In the genomic region with DNA sequence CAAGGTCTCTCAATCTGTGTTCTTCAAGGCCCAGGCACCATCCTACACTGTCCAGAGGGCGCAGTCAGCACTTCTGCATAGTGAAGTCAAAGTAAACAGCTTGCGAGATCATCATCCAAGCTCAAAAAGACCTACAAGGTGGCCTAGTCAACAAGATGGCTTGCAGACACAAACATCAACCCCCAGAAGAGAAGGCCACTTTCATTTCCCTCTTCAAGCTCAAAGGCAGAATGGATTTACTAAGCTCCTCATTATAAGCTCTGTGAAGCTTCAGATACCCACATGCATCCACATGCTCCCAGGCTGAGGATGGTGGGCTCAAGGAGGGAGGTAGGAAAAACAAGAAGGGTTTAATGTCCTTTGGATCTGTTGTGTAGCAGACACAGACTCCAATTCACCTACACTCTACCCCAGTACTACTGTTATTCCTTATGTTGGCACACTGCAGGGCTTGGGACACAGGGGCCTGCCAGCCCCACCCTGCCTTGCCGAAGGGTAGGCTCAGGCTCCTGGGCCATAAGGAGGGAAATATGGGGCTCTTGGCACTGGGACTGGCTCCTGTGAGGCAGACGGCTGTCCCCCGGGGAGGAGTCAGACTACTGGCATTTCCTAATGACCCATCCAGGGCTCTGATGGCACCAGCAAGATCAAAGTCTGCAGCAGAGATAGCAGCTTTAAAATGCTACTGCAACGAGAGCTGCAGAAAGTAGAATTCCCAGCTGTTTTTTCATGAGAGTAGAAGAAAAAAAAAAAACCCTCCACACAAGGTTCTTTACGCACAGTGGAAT, we compare ENCODE assay signal across 10 cellular contexts. TPM values are rescaled to one million over a fixed set of nuclear protein-coding genes. Genes with fewer than 3 reads are reported as not detected.
DNase-seq lines count a peak whose midpoint lies in the region; ATAC-seq lines count a peak whose summit lies in the region.
"Had no signal": no experiment of that assay in that cellular context is flagged by ENCODE, and none has a peak within 500 bp of the region (broad histone marks: within the 10 kb centered on the region; RNA-seq: fewer than 3 reads in every experiment).

No MANE protein-coding gene starts in this region.

- no peak overlapping the region for H3K4me3 ChIP-seq in MG63

- POLR2A ChIA-PET in naive thymus-derived CD8-positive, alpha-beta T cell (lab: Charles Lee): interaction anchor here (2.0 kb wide), 1 partner anchor 271 kb away, joined by 5 read pairs; no protein-coding TSS in a partner anchor

- no peaks in the 10 kb centered on the region for H3K27me3 Mint-ChIP-seq in naive thymus-derived CD8-positive, alpha-beta T cell

- DNase-seq in DMS 273 (lab: John Stamatoyannopoulos, UW; ENCODE audit: unreplicated experiment): peak; percentile 68
- peak; percentile 30 for DNase-seq in MG63
- DNase-seq in cerebellum (ENCODE audit: low spot score): peak; percentile 23
- DNase-seq in naive thymus-derived CD8-positive, alpha-beta T cell: no peak
- no peak for DNase-seq in NOMO-1 treated with DMSO at 0.1 percent for 48 hours (lab: John Stamatoyannopoulos, UW; ENCODE audit: unreplicated experiment)
- DNase-seq in kidney glomerular epithelial cell (lab: John Stamatoyannopoulos, UW): no peak
- DNase-seq: central memory CD4-positive, alpha-beta T cell; SHP77 treated with DMSO at 0.1 percent for 48 hours had no signal

- H3K27me3 ChIP-seq in MG63: no peaks in the 10 kb centered on the region

- H3K27ac Mint-ChIP-seq in naive thymus-derived CD8-positive, alpha-beta T cell: peak overlapping the region in 6 of 10 donors; percentile 12 to 75 (median 44)

- H3K36me3 ChIP-seq in MG63: peaks cover 9% of the 10 kb centered on the region

- H3K36me3 Mint-ChIP-seq in naive thymus-derived CD8-positive, alpha-beta T cell: peaks cover 0 to 44% (median 2%) of the 10 kb centered on the region in 3 donors

- no peak overlapping the region for H3K4me3 Mint-ChIP-seq in naive thymus-derived CD8-positive, alpha-beta T cell

- no peaks in the 10 kb centered on the region for H3K9me3 ChIP-seq in MG63

- H3K9me3 Mint-ChIP-seq in naive thymus-derived CD8-positive, alpha-beta T cell: no peaks in the 10 kb centered on the region

- H3K4me1 Mint-ChIP-seq in naive thymus-derived CD8-positive, alpha-beta T cell: peaks cover 25 to 58% (median 41%) of the 10 kb centered on the region in 4 donors

- no peak for ATAC-seq in naive thymus-derived CD8-positive, alpha-beta T cell
- no peak for ATAC-seq in GM21717 (IDR thresholded peaks at IDR 0.05; ENCODE audit: unreplicated experiment)
- no peak for ATAC-seq in GM21526 (IDR thresholded peaks at IDR 0.05; ENCODE audit: low FRiP score, unreplicated experiment)

RNA-seq across cellular contexts. Expression of gene CYP2D6, which starts 42.0 kb away (rescaled TPM):
- total RNA-seq in MG63 (2014; rRNA removed; shearing (Covaris generic); ENCODE audit: low replicate concordance): 0.91 and 2.7 TPM in 2 replicates
- 2.5 TPM for total RNA-seq in cerebellum
- total RNA-seq in naive thymus-derived CD8-positive, alpha-beta T cell: 1 to 10 TPM; 9.2 to 9.6 TPM
- under 1 TPM in 1 of 3 donors, not detected in 2; 0.12 TPM for polyA plus RNA-seq in naive thymus-derived CD8-positive, alpha-beta T cell

Comparison
In these comparisons a context has a peak if more than half of its experiments do, and no peak if none do; other contexts are left out.
1. DNase-seq: peak in DMS 273 (single experiment), MG63 (single experiment) and cerebellum (single experiment); none in naive thymus-derived CD8-positive, alpha-beta T cell (0 of 10), NOMO-1 treated with DMSO at 0.1 percent for 48 hours (single experiment) and kidney glomerular epithelial cell (single experiment).